ENCODE assay signal across 1 cellular context in genomic region chr11:32379714-32380113, GRCh38.
TF ChIP-seq lines count a peak whose summit lies in the region.

No MANE protein-coding gene starts in this region.

TF ChIP-seq in K562, 482 proteins besides CTCF, POLR2A, EP300 and RAD21 (continued from another document):
- peak; percentile 46 for TF ChIP-seq ATF3 (IDR thresholded peaks at IDR 0.05)
- no peak for TF ChIP-seq ATF3 (CRISPR knock-in tag; conservative IDR thresholded peaks at IDR 0.05)
- peak; percentile 55; the same call in 1 of the 2 replicates for TF ChIP-seq TFAP4 (CRISPR knock-in tag; IDR thresholded peaks at IDR 0.05; ENCODE audit: borderline replicate concordance)
- 0 out of 2 replicates have a peak, but pooled peaks have one; percentile 20 for TF ChIP-seq CBFA2T2 (conservative IDR thresholded peaks at IDR 0.05)
- no peak for TF ChIP-seq PBX2 (CRISPR knock-in tag; IDR thresholded peaks at IDR 0.05; ENCODE audit: low read depth)
- 0 out of 2 replicates have a peak, but pooled peaks have one; percentile 8 for TF ChIP-seq PBX2 (tag; conservative IDR thresholded peaks at IDR 0.05; ENCODE audit: low read depth)
- TF ChIP-seq ZNF431 (CRISPR knock-in tag; IDR thresholded peaks at IDR 0.05): no peak
- no peak for TF ChIP-seq ZNF707 (CRISPR knock-in tag; conservative IDR thresholded peaks at IDR 0.05)
- TF ChIP-seq UBTF (IDR thresholded peaks at IDR 0.05; ENCODE audit: borderline replicate concordance in 1 of 2, low read depth in 2 of 2, low read length in 2 of 2): 0 out of 4 replicates have a peak, but pooled peaks of 1 of the 2 experiments have one; percentile 31
- TF ChIP-seq ATF1 (CRISPR knock-in tag; IDR thresholded peaks at IDR 0.05): no peak
- peak; percentile 30; the same call in 1 of the 2 replicates for TF ChIP-seq ATF1 (tag; IDR thresholded peaks at IDR 0.05)
- peak; percentile 75; the same call in 1 of the 2 replicates for TF ChIP-seq CTBP1 (IDR thresholded peaks at IDR 0.05; ENCODE audit: borderline replicate concordance)
- peak; percentile 23 for TF ChIP-seq FOSL1 (tag; conservative IDR thresholded peaks at IDR 0.05)
- no peak for TF ChIP-seq VEZF1 (CRISPR knock-in tag; IDR thresholded peaks at IDR 0.05)
- TF ChIP-seq TSHZ1 (CRISPR knock-in tag; IDR thresholded peaks at IDR 0.05): no peak
- no peak for TF ChIP-seq ARID3A (IDR thresholded peaks at IDR 0.05; ENCODE audit: borderline replicate concordance, low read depth, low read length)
- no peak for TF ChIP-seq HNRNPL (IDR thresholded peaks at IDR 0.05; ENCODE audit: low read depth, low read length)
- TF ChIP-seq NCOA4 (IDR thresholded peaks at IDR 0.05; ENCODE audit: partially characterized antibody): no peak
- no peak for TF ChIP-seq ZNF511 (CRISPR knock-in tag; IDR thresholded peaks at IDR 0.05)
- TF ChIP-seq LARP7 (IDR thresholded peaks at IDR 0.05): no peak
- 0 out of 2 replicates have a peak, but pooled peaks have one; percentile 51 for TF ChIP-seq JUND (IDR thresholded peaks at IDR 0.05; ENCODE audit: borderline replicate concordance, low read depth, low read length)
- 0 out of 3 replicates have a peak, but pooled peaks have one; percentile 24 for TF ChIP-seq JUND (tag; IDR thresholded peaks at IDR 0.05; ENCODE audit: borderline replicate concordance, low read depth, low read length)
- TF ChIP-seq NCOR1 (IDR thresholded peaks at IDR 0.05): no peak
- TF ChIP-seq SMARCA4 (IDR thresholded peaks at IDR 0.05): peak; percentile 31; the same call in 1 of the 2 replicates
- peak; percentile 59 for TF ChIP-seq EGR1 (conservative IDR thresholded peaks at IDR 0.05)
- no peak for TF ChIP-seq GABPB2 (CRISPR knock-in tag; conservative IDR thresholded peaks at IDR 0.05)
- TF ChIP-seq FOXK2 (conservative IDR thresholded peaks at IDR 0.05 in 1 of 2, IDR thresholded peaks at IDR 0.05 in 1 of 2; ENCODE audit: low read depth in 2 of 2): peak; percentile 25 to 39; a peak in 2 of 4 replicates
- peak; percentile 79 for TF ChIP-seq CREM (IDR thresholded peaks at IDR 0.05; ENCODE audit: low read depth)
- TF ChIP-seq ZBTB43 (CRISPR knock-in tag; IDR thresholded peaks at IDR 0.05): no peak
- no peak for TF ChIP-seq ZNF398 (CRISPR knock-in tag; IDR thresholded peaks at IDR 0.05)
- no peak; the same call in 1 of the 2 replicates for TF ChIP-seq NFE2 (IDR thresholded peaks at IDR 0.05; ENCODE audit: low read depth)
- TF ChIP-seq CBFA2T3 (IDR thresholded peaks at IDR 0.05): peak; percentile 54
- no peak for TF ChIP-seq MXD1 (CRISPR knock-in tag; IDR thresholded peaks at IDR 0.05; ENCODE audit: borderline replicate concordance, poor library complexity, severe bottlenecking)
- peak; percentile 80 for TF ChIP-seq CREB1 (IDR thresholded peaks at IDR 0.05)
- TF ChIP-seq CREB1 (CRISPR knock-in tag; IDR thresholded peaks at IDR 0.05): peak; percentile 32; the same call in 1 of the 2 replicates
- TF ChIP-seq DPF2 (IDR thresholded peaks at IDR 0.05): 0 out of 2 replicates have a peak, but pooled peaks have one; percentile 15
- TF ChIP-seq FOS (IDR thresholded peaks at IDR 0.05; ENCODE audit: extremely low read depth, insufficient read length): no peak
- no peak for TF ChIP-seq NR2C2 (CRISPR knock-in tag; IDR thresholded peaks at IDR 0.05)
- 0 out of 2 replicates have a peak, but pooled peaks have one; percentile 33 for TF ChIP-seq NR2C2 (tag; IDR thresholded peaks at IDR 0.05)
- TF ChIP-seq ZNF24 (IDR thresholded peaks at IDR 0.05): no peak
- TF ChIP-seq HMG20A (CRISPR knock-in tag; conservative IDR thresholded peaks at IDR 0.05): no peak
- TF ChIP-seq NR2C1 (IDR thresholded peaks at IDR 0.05): no peak
- peak; percentile 38; the same call in 1 of the 2 replicates for TF ChIP-seq NR2C1 (tag; IDR thresholded peaks at IDR 0.05)
- TF ChIP-seq ZEB2 (IDR thresholded peaks at IDR 0.05): no peak
- peak; percentile 39 for TF ChIP-seq MEIS2 (IDR thresholded peaks at IDR 0.05; ENCODE audit: partially characterized antibody)
- TF ChIP-seq EHMT2 (IDR thresholded peaks at IDR 0.05): no peak
- TF ChIP-seq SPI1 (IDR thresholded peaks at IDR 0.05; ENCODE audit: borderline replicate concordance, low read depth, low read length): peak; percentile 27; the same call in 1 of the 2 replicates
